In the genomic region with DNA sequence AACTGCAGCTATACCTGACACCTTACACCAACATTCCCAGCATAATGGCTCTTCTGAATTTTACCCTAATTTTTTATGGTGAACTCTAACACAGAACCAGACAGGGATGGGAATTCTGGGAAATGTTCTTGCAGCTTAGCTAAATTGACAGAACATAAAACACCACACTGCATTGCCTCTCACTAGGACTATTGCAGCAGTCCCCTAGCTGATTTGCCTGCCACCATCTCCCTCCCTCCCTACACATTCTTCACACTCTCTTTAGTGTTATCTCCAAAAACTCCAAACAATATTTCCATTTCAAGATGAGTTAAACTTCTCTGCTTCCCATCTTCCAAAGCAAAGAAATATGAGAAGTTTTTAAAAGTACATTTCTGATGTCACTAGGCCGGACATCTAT, we compare ENCODE assay signal across 24 cellular contexts.
DNase-seq lines count a peak whose midpoint lies in the region; ATAC-seq and TF ChIP-seq lines count a peak whose summit lies in the region.
"Had no signal": no experiment of that assay in that cellular context is flagged by ENCODE, and none has a peak within 500 bp of the region (broad histone marks: within the 10 kb centered on the region; RNA-seq: fewer than 3 reads in every experiment).

No MANE protein-coding gene starts in this region.

- no peaks in the 10 kb centered on the region for H3K36me3 Mint-ChIP-seq in osteocyte (ENCODE audit: unreplicated experiment)
- H3K36me3 Mint-ChIP-seq: activated CD4-positive, alpha-beta memory T cell treated with anti-CD3 and anti-CD28 coated beads for 36 hours; IgD-negative memory B cell had no signal

- 50 to 79% (median 68%) methylated on average over 1 of the region's 1 CpG for WGBS in heart left ventricle, 4 donors
- 88% methylated on average over 1 of the region's 1 CpG; no CpG with 5 or more reads in 1 of the 2 donors for WGBS in gastroesophageal sphincter (ENCODE audit: low coverage in 1 of 2), 2 donors
- WGBS in psoas muscle, 3 donors = 44 to 73% (median 62%) methylated on average over 1 of the region's 1 CpG

- H3K9me3 ChIP-seq in heart left ventricle (peaks cover 0 to 7% (median 0%) of the 10 kb centered on the region in 12 donors), gastroesophageal sphincter (no peaks in the 10 kb centered on the region), psoas muscle (no peaks in the 10 kb centered on the region)
- H3K9me3 ChIP-seq: adrenal gland, right lobe of liver had no signal

- H3K27ac ChIP-seq in heart left ventricle = peak overlapping the region in 9 of 12 donors; percentile 44 to 82 (median 60)
- peak overlapping the region; percentile 31 to 80 (median 71) for H3K27ac ChIP-seq in gastroesophageal sphincter
- no peak overlapping the region for H3K27ac ChIP-seq in psoas muscle
- H3K27ac ChIP-seq: adrenal gland, breast epithelium, neural progenitor cell, right lobe of liver, SK-N-MC, upper lobe of left lung had no signal

- H3K4me1 Mint-ChIP-seq in osteocyte (ENCODE audit: unreplicated experiment) = peaks cover 25% of the 10 kb centered on the region
- H3K4me1 Mint-ChIP-seq: IgD-negative memory B cell, T-helper 17 cell had no signal

- intact Hi-C loops in heart left ventricle (cut with DNase I) (no loop called here), cardiac septum (cut with DNase I) (no loop called here), psoas muscle (cut with DNase I) (no loop called here)

- DNase-seq in heart left ventricle (no peak), cardiac septum (ENCODE audit: low spot score) (no peak), osteocyte (ENCODE audit: extremely low spot score, unreplicated experiment) (no peak), psoas muscle (no peak), T-helper 9 cell (no peak)
- no peak for DNase-seq in stimulated activated CD8-positive, alpha-beta memory T cell treated with anti-CD3 and anti-CD28 coated beads, Interleukin-4, amount 100 ng/mL, for 48 hours
- DNase-seq: activated CD4-positive, alpha-beta memory T cell treated with anti-CD3 and anti-CD28 coated beads for 36 hours; activated CD4-positive, CD25-positive, alpha-beta regulatory T cell treated with anti-CD3 and anti-CD28 coated beads, Interleukin-2, amount 50 U/mL, for 72 hours; activated naive CD4-positive, alpha-beta T cell treated with anti-CD3 and anti-CD28 coated beads for 36 hours; GDM1; mesendoderm; NCI-H146; right lobe of liver; RPMI8226; stimulated activated CD4-positive, alpha-beta T cell treated with anti-CD3 and anti-CD28 coated beads, Interleukin-4, amount 100 ng/mL, for 24 hours; T-helper 17 cell; upper lobe of left lung had no signal

- no peak overlapping the region for H3K4me3 ChIP-seq in heart left ventricle
- H3K4me3 ChIP-seq in gastroesophageal sphincter = no peak overlapping the region
- H3K4me3 ChIP-seq in psoas muscle = no peak overlapping the region
- H3K4me3 ChIP-seq: adrenal gland, breast epithelium, neural progenitor cell, right lobe of liver, SK-N-MC, upper lobe of left lung had no signal

- peak overlapping the region; percentile 47 for H3K27ac Mint-ChIP-seq in osteocyte (ENCODE audit: unreplicated experiment)
- H3K27ac Mint-ChIP-seq: activated CD4-positive, alpha-beta memory T cell treated with anti-CD3 and anti-CD28 coated beads for 36 hours; activated naive CD4-positive, alpha-beta T cell treated with anti-CD3 and anti-CD28 coated beads for 36 hours; IgD-negative memory B cell; neural progenitor cell; T-helper 17 cell had no signal

- TF ChIP-seq CTCF in heart left ventricle (IDR thresholded peaks at IDR 0.05) (no peak), gastroesophageal sphincter (IDR thresholded peaks at IDR 0.05) (no peak), osteocyte (IDR thresholded peaks at IDR 0.05) (no peak), psoas muscle (IDR thresholded peaks at IDR 0.05) (no peak)

- TF ChIP-seq POLR2A in heart left ventricle (IDR thresholded peaks at IDR 0.05) (no peak), gastroesophageal sphincter (IDR thresholded peaks at IDR 0.05) (no peak)

- no peak overlapping the region for H3K4me3 Mint-ChIP-seq in osteocyte (ENCODE audit: unreplicated experiment)
- H3K4me3 Mint-ChIP-seq: activated CD4-positive, alpha-beta memory T cell treated with anti-CD3 and anti-CD28 coated beads for 36 hours; activated naive CD4-positive, alpha-beta T cell treated with anti-CD3 and anti-CD28 coated beads for 36 hours; IgD-negative memory B cell; neural progenitor cell; T-helper 17 cell had no signal

- H3K36me3 ChIP-seq in heart left ventricle (no peaks in the 10 kb centered on the region), gastroesophageal sphincter (no peaks in the 10 kb centered on the region), psoas muscle (ENCODE audit: insufficient read depth in 1 of 2, low read depth in 1 of 2) (no peaks in the 10 kb centered on the region)
- H3K36me3 ChIP-seq: adrenal gland, breast epithelium, neural progenitor cell, right lobe of liver, upper lobe of left lung had no signal

- H3K27me3 ChIP-seq in heart left ventricle = no peaks in the 10 kb centered on the region
- no peaks in the 10 kb centered on the region for H3K27me3 ChIP-seq in gastroesophageal sphincter
- H3K27me3 ChIP-seq in psoas muscle (ENCODE audit: insufficient read depth in 3 of 3, low read length in 2 of 3) = no peaks in the 10 kb centered on the region
- H3K27me3 ChIP-seq: adrenal gland, breast epithelium, neural progenitor cell, right lobe of liver, upper lobe of left lung had no signal

- peak; percentile 12 to 69 (median 47) for ATAC-seq in heart left ventricle
- ATAC-seq in gastroesophageal sphincter = no peak
- no peak for ATAC-seq in HG03025 (IDR thresholded peaks at IDR 0.05; ENCODE audit: low FRiP score, unreplicated experiment)
- no peak for ATAC-seq in psoas muscle
- ATAC-seq: right lobe of liver, T-helper 17 cell had no signal

- no peaks in the 10 kb centered on the region for H3K27me3 Mint-ChIP-seq in osteocyte (ENCODE audit: unreplicated experiment)
- H3K27me3 Mint-ChIP-seq: activated CD4-positive, alpha-beta memory T cell treated with anti-CD3 and anti-CD28 coated beads for 36 hours; IgD-negative memory B cell; T-helper 17 cell had no signal

- peaks cover 11% of the 10 kb centered on the region for H3K9me3 Mint-ChIP-seq in osteocyte (ENCODE audit: unreplicated experiment)

- H3K4me1 ChIP-seq in heart left ventricle = peaks cover 0 to 16% (median 0%) of the 10 kb centered on the region in 12 donors
- H3K4me1 ChIP-seq in gastroesophageal sphincter = peaks cover 0 to 19% (median 3%) of the 10 kb centered on the region in 3 donors
- H3K4me1 ChIP-seq in psoas muscle = no peaks in the 10 kb centered on the region
- H3K4me1 ChIP-seq: adrenal gland, breast epithelium, neural progenitor cell, right lobe of liver, upper lobe of left lung had no signal

- no peak for TF ChIP-seq EP300 in gastroesophageal sphincter (IDR thresholded peaks at IDR 0.05)

Comparison
In these comparisons a context has a peak if more than half of its experiments do, and no peak if none do; other contexts are left out.
1. ATAC-seq: peak in heart left ventricle (4 of 4); none in gastroesophageal sphincter (single experiment), HG03025 (single experiment) and psoas muscle (0 of 4).